12 cellular contexts compared by ENCODE assay signal in the genomic region with DNA sequence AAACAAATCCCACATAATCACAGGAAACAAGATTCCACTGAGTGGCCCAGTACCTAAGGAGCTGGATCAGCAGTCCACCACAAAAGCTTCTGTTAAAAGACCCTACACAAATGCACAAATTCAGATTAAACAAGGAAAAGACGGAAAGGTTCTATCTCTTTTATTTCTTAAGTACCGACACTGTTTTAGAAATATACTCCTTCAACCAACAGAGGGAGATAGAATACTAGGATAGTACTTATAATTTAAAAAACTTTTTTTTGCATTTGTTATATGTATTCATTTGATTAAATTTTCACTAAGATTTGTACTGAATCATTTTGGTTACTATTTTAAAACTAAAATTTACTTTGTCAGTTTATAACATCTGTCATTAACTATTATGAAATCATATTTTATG. TPM values are rescaled to one million over a fixed set of nuclear protein-coding genes. Genes with fewer than 3 reads are reported as not detected.
DNase-seq lines count a peak whose midpoint lies in the region; ATAC-seq, FAIRE-seq and TF ChIP-seq lines count a peak whose summit lies in the region.
"Had no signal": no experiment of that assay in that cellular context is flagged by ENCODE, and none has a peak within 500 bp of the region (broad histone marks: within the 10 kb centered on the region; RNA-seq: fewer than 3 reads in every experiment).

No MANE protein-coding gene starts in this region.

- in situ Hi-C loops in ACHN (cut with HindIII; ENCODE audit: low pct_ligation_motif_present, low pct_unique_long_range_greater_than_20kb, low sequenced_read_pairs): no loop called here

- intact Hi-C loops in natural killer cell (cut with micrococcal nuclease): loop anchor here (1.0 to 5.0 kb wide), 8 partner anchors 34 to 414 kb away; no protein-coding TSS in a partner anchor

- H3K9me3 Mint-ChIP-seq in natural killer cell: no peaks in the 10 kb centered on the region

- no peak overlapping the region for H3K4me3 Mint-ChIP-seq in natural killer cell
- H3K4me3 Mint-ChIP-seq: activated CD4-positive, alpha-beta memory T cell treated with anti-CD3 and anti-CD28 coated beads, Interleukin-2, amount 10 ng/mL, durations not matched to agents 7 days and 5 days had no signal

- TF ChIP-seq CTCF in natural killer cell (IDR thresholded peaks at IDR 0.05): peak; percentile 75

- H3K4me1 Mint-ChIP-seq in natural killer cell: peaks cover 20 to 31% of the 10 kb centered on the region in 2 donors

- ATAC-seq in natural killer cell (peak in 2 of 3 donors; percentile 68 to 72), HG03442 (IDR thresholded peaks at IDR 0.05; ENCODE audit: unreplicated experiment) (no peak)

- H3K27ac Mint-ChIP-seq in natural killer cell: peak overlapping the region; percentile 61 to 71
- H3K27ac Mint-ChIP-seq: activated CD4-positive, alpha-beta memory T cell treated with anti-CD3 and anti-CD28 coated beads, Interleukin-2, amount 10 ng/mL, durations not matched to agents 7 days and 5 days had no signal

- peaks cover 6% of the 10 kb centered on the region for H3K36me3 Mint-ChIP-seq in natural killer cell

- no peaks in the 10 kb centered on the region for H3K27me3 Mint-ChIP-seq in natural killer cell (ENCODE audit: low read depth in 2 of 2)
- H3K27me3 Mint-ChIP-seq: activated CD4-positive, alpha-beta memory T cell treated with anti-CD3 and anti-CD28 coated beads, Interleukin-2, amount 10 ng/mL, durations not matched to agents 7 days and 5 days had no signal

- peak; percentile 97 for FAIRE-seq in endometrium (lab: Jason Lieb, UNC)

- DNase-seq in ACHN (peak; percentile 31), LoVo (ENCODE audit: low spot score) (peak; percentile 28), natural killer cell (no peak), DMS79 (lab: John Stamatoyannopoulos, UW) (no peak), NCI-H345 (lab: John Stamatoyannopoulos, UW) (no peak)
- no peak for DNase-seq in activated T-cell treated with anti-CD3 and anti-CD28 coated beads, Interleukin-2, amount 50 U/mL, for 48 hours
- DNase-seq: activated CD4-positive, alpha-beta memory T cell treated with anti-CD3 and anti-CD28 coated beads, Interleukin-2, amount 10 ng/mL, durations not matched to agents 7 days and 5 days; Caco-2; NCI-H2081; SIG-M5 had no signal

RNA-seq across cellular contexts. Expression of a gene that starts 12.5 kb away (rescaled TPM):
- total RNA-seq in natural killer cell: 10 to 100 TPM in 1 of 3 donors, 1 to 10 TPM in 2; 7.2 to 11.4 (median 7.9) TPM

Comparison
In these comparisons a context has a peak if more than half of its experiments do, and no peak if none do; other contexts are left out.
1. DNase-seq: peak in ACHN (single experiment) and LoVo (single experiment); none in natural killer cell (single experiment), activated T-cell treated with anti-CD3 and anti-CD28 coated beads, Interleukin-2, amount 50 U/mL, for 48 hours (0 of 2), DMS79 (single experiment) and NCI-H345 (single experiment).